10 cellular contexts compared by ENCODE assay signal in genomic region chr9:82031538-82032280, GRCh38. TPM values are rescaled to one million over a fixed set of nuclear protein-coding genes. Genes with fewer than 3 reads are reported as not detected.
DNase-seq lines count a peak whose midpoint lies in the region; ATAC-seq and TF ChIP-seq lines count a peak whose summit lies in the region.
"Had no signal": no experiment of that assay in that cellular context is flagged by ENCODE, and none has a peak within 500 bp of the region (broad histone marks: within the 10 kb centered on the region; RNA-seq: fewer than 3 reads in every experiment).

No MANE protein-coding gene starts in this region.

- no peak; the same call in 2 of the 3 replicates for ATAC-seq in GM23338
- ATAC-seq in psoas muscle: peak; percentile 91 to 99 (median 93)
- ATAC-seq in HG02973 (IDR thresholded peaks at IDR 0.05; ENCODE audit: unreplicated experiment): no peak
- ATAC-seq: K562 had no signal

- no peak overlapping the region for H3K4me3 Mint-ChIP-seq in GM23338
- H3K4me3 Mint-ChIP-seq: dendritic cell treated with granulocyte-macrophage colony-stimulating factor and Interleukin-4, amounts not matched to agents 40 ng/mL and 50 ng/mL, for 4 days had no signal

- H3K9me3 ChIP-seq in SJCRH30 (replicated peaks) (no peaks in the 10 kb centered on the region), psoas muscle (no peaks in the 10 kb centered on the region)

- H3F3A ChIP-seq in GM23338 (replicated peaks; ENCODE audit: low read depth): no peaks in the 10 kb centered on the region

- H3K4me1 ChIP-seq in GM23338 (ENCODE audit: insufficient read depth) (no peaks in the 10 kb centered on the region), SJCRH30 (peaks cover 37% of the 10 kb centered on the region), psoas muscle (no peaks in the 10 kb centered on the region)

- peaks cover 13% of the 10 kb centered on the region; the same call in 2 of the 3 replicates for H3K4me1 Mint-ChIP-seq in GM23338

- TF ChIP-seq CTCF in GM23338 (conservative IDR thresholded peaks at IDR 0.05; ENCODE audit: low read depth in 2 of 2): no peak
- TF ChIP-seq CTCF in psoas muscle (IDR thresholded peaks at IDR 0.05): no peak

- H2AFZ ChIP-seq in GM23338: peak overlapping the region; percentile 8; the same call in 1 of the 2 replicates

- H3K4me3 ChIP-seq in GM23338 (no peak overlapping the region), SJCRH30 (no peak overlapping the region), psoas muscle (no peak overlapping the region)
- H3K4me3 ChIP-seq: K562 had no signal

- no peak overlapping the region for H3K27ac ChIP-seq in GM23338 (ENCODE audit: low read depth)
- peak overlapping the region; percentile 46 for H3K27ac ChIP-seq in SJCRH30
- no peak overlapping the region for H3K27ac ChIP-seq in psoas muscle

- H3K4me2 ChIP-seq in GM23338: no peak overlapping the region

- WGBS in psoas muscle, 3 donors: 52 to 60% (median 55%) methylated on average over 5 of the region's 5 CpGs

- no peaks in the 10 kb centered on the region for H3K9me2 ChIP-seq in GM23338 (ENCODE audit: insufficient read depth)

- DNase-seq in GM23338 (ENCODE audit: low spot score) (no peak), SJCRH30 (peak; percentile 83 to 90), globus pallidus (ENCODE audit: low spot score) (peak; percentile 5), psoas muscle (peak; percentile 68), NK-92 (lab: John Stamatoyannopoulos, UW; ENCODE audit: unreplicated experiment) (no peak), HuH-7 (ENCODE audit: low spot score) (no peak)
- DNase-seq in stimulated activated CD4-positive, alpha-beta T cell treated with anti-CD3 and anti-CD28 coated beads, Interleukin-2, amount 100 ng/mL, for 48 hours: no peak

- no peaks in the 10 kb centered on the region for H3K36me3 ChIP-seq in GM23338 (ENCODE audit: insufficient read depth)
- no peaks in the 10 kb centered on the region for H3K36me3 ChIP-seq in SJCRH30
- no peaks in the 10 kb centered on the region for H3K36me3 ChIP-seq in psoas muscle (ENCODE audit: insufficient read depth in 1 of 2, low read depth in 1 of 2)

- no peaks in the 10 kb centered on the region for H3K79me2 ChIP-seq in GM23338 (replicated peaks; ENCODE audit: insufficient read depth)

- H3K27ac Mint-ChIP-seq in GM23338: no peak overlapping the region
- H3K27ac Mint-ChIP-seq: dendritic cell treated with granulocyte-macrophage colony-stimulating factor and Interleukin-4, amounts not matched to agents 40 ng/mL and 50 ng/mL, for 4 days had no signal

- intact Hi-C loops in psoas muscle (cut with DNase I): no loop called here

- no peaks in the 10 kb centered on the region for H3K27me3 Mint-ChIP-seq in GM23338 (ENCODE audit: insufficient read depth, low read depth, poor library complexity)
- H3K27me3 Mint-ChIP-seq: dendritic cell treated with granulocyte-macrophage colony-stimulating factor and Interleukin-4, amounts not matched to agents 40 ng/mL and 50 ng/mL, for 4 days had no signal

- H4K20me1 ChIP-seq in GM23338 (replicated peaks; ENCODE audit: insufficient read depth): no peaks in the 10 kb centered on the region

- H3K27me3 ChIP-seq in GM23338 (ENCODE audit: insufficient read depth) (no peaks in the 10 kb centered on the region), SJCRH30 (no peaks in the 10 kb centered on the region), psoas muscle (ENCODE audit: insufficient read depth in 3 of 3, low read length in 2 of 3) (no peaks in the 10 kb centered on the region)

- H3K9me3 Mint-ChIP-seq in GM23338: no peaks in the 10 kb centered on the region
- H3K9me3 Mint-ChIP-seq: dendritic cell treated with granulocyte-macrophage colony-stimulating factor and Interleukin-4, amounts not matched to agents 40 ng/mL and 50 ng/mL, for 4 days had no signal

- H3K36me3 Mint-ChIP-seq in GM23338 (ENCODE audit: low read depth): no peaks in the 10 kb centered on the region

TF ChIP-seq in GM23338, 12 proteins besides CTCF, POLR2A, EP300 and RAD21:
- no peak for TF ChIP-seq EZH2 (IDR thresholded peaks at IDR 0.05; ENCODE audit: low read depth, unreplicated experiment)
- TF ChIP-seq NANOG (IDR thresholded peaks at IDR 0.05; ENCODE audit: borderline replicate concordance): no peak
- TF ChIP-seq POLR2AphosphoS5 (IDR thresholded peaks at IDR 0.05; ENCODE audit: low read depth): no peak
- TF ChIP-seq JUNB (IDR thresholded peaks at IDR 0.05; ENCODE audit: unreplicated experiment): no peak

RNA-seq across cellular contexts. Expression of gene SPATA31D1, which starts 43.1 kb away (rescaled TPM):
- total RNA-seq in GM23338 (2014; rRNA removed; shearing (Covaris generic)): not detected in 2 replicates
- not detected in 2 replicates for polyA plus RNA-seq in GM23338 (2016; fragmentation: Nextera tagmentation; extraction: Ambion mirVana)
- not detected in 2 replicates for total RNA-seq in SJCRH30 (2014; rRNA removed; shearing (Covaris generic))
- not detected for total RNA-seq in psoas muscle
- polyA plus RNA-seq in psoas muscle: under 1 TPM in 1 of 3 donors, not detected in 2; 0.03 TPM
- total RNA-seq: K562 had no signal
- polyA plus RNA-seq: K562 had no signal

Comparison
In these comparisons a context has a peak if more than half of its experiments do, and no peak if none do; other contexts are left out.
1. ATAC-seq: peak in psoas muscle (4 of 4); none in GM23338 (single experiment) and HG02973 (single experiment).
2. DNase-seq: peak in SJCRH30 (2 of 2), globus pallidus (single experiment) and psoas muscle (2 of 2); none in GM23338 (single experiment), stimulated activated CD4-positive, alpha-beta T cell treated with anti-CD3 and anti-CD28 coated beads, Interleukin-2, amount 100 ng/mL, for 48 hours (0 of 2), NK-92 (single experiment) and HuH-7 (single experiment).